ENCODE assay signal across 12 cellular contexts in the genomic region with DNA sequence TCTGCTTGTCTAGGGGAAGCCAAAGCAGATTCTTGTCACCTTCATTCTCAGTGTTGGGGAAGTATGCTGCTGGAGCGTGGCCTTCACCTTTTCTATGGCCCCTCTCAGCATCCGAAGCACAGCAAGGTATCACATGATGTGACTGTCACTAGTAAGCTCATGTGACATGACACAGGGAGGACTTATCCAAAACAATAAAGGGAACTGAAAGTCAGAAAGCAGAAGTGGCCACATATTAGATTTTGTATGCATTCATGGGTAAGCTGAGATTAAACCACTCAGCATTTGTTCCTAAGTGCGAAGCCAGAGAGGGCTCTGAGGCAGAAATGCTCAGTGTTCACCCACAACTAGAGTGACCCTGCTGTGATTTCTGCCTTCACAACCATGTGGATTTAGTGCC.
DNase-seq lines count a peak whose midpoint lies in the region; ATAC-seq and TF ChIP-seq lines count a peak whose summit lies in the region.
"Had no signal": no experiment of that assay in that cellular context is flagged by ENCODE, and none has a peak within 500 bp of the region (broad histone marks: within the 10 kb centered on the region; RNA-seq: fewer than 3 reads in every experiment).

No MANE protein-coding gene starts in this region.

- no peaks in the 10 kb centered on the region for H3K36me3 ChIP-seq in heart right ventricle
- H3K36me3 ChIP-seq: tibial nerve had no signal

- WGBS in heart right ventricle, 2 donors: 79 to 80% methylated on average over 3 of the region's 3 CpGs

- peaks cover 0 to 23% (median 8%) of the 10 kb centered on the region in 7 donors for H3K27me3 ChIP-seq in heart right ventricle
- H3K27me3 ChIP-seq: tibial nerve had no signal

- H3K27ac ChIP-seq in heart right ventricle: no peak overlapping the region
- H3K27ac ChIP-seq: A549, tibial nerve had no signal

- no peak for TF ChIP-seq CTCF in heart right ventricle (IDR thresholded peaks at IDR 0.05)

- no peak for DNase-seq in heart right ventricle
- DNase-seq in left ventricle myocardium superior: no peak
- DNase-seq in MV-4-11 (lab: John Stamatoyannopoulos, UW): peak; percentile 90
- no peak for DNase-seq in NK-92 (lab: John Stamatoyannopoulos, UW; ENCODE audit: unreplicated experiment)
- no peak for DNase-seq in superior temporal gyrus (ENCODE audit: extremely low spot score)
- DNase-seq in activated CD8-positive, alpha-beta memory T cell treated with anti-CD3 and anti-CD28 coated beads, Interleukin-2, amount 50 U/mL, for 48 hours: no peak
- no peak for DNase-seq in NCI-H345 treated with DMSO at 0.1 percent for 48 hours (lab: John Stamatoyannopoulos, UW; ENCODE audit: unreplicated experiment)
- DNase-seq: dermis blood vessel endothelial cell, NCI-H774 had no signal

- ATAC-seq in heart right ventricle (peak in 5 of 8 donors; percentile 31 to 58 (median 45)), left ventricle myocardium superior (no peak), HG02884 (IDR thresholded peaks at IDR 0.05; ENCODE audit: unreplicated experiment) (peak; percentile 98)
- ATAC-seq: A549 had no signal

- peaks cover 0 to 15% (median 4%) of the 10 kb centered on the region in 9 donors for H3K4me1 ChIP-seq in heart right ventricle
- H3K4me1 ChIP-seq: A549, tibial nerve had no signal

- no peak overlapping the region for H3K4me3 ChIP-seq in heart right ventricle
- H3K4me3 ChIP-seq: A549, tibial nerve had no signal

- intact Hi-C loops in heart right ventricle (cut with DNase I) (no loop called here), left ventricle myocardium superior (cut with micrococcal nuclease) (no loop called here)

- H3K9me3 ChIP-seq in heart right ventricle: peaks cover 0 to 2% (median 0%) of the 10 kb centered on the region in 11 donors
- H3K9me3 ChIP-seq: A549, tibial nerve had no signal
